In the genomic region with DNA sequence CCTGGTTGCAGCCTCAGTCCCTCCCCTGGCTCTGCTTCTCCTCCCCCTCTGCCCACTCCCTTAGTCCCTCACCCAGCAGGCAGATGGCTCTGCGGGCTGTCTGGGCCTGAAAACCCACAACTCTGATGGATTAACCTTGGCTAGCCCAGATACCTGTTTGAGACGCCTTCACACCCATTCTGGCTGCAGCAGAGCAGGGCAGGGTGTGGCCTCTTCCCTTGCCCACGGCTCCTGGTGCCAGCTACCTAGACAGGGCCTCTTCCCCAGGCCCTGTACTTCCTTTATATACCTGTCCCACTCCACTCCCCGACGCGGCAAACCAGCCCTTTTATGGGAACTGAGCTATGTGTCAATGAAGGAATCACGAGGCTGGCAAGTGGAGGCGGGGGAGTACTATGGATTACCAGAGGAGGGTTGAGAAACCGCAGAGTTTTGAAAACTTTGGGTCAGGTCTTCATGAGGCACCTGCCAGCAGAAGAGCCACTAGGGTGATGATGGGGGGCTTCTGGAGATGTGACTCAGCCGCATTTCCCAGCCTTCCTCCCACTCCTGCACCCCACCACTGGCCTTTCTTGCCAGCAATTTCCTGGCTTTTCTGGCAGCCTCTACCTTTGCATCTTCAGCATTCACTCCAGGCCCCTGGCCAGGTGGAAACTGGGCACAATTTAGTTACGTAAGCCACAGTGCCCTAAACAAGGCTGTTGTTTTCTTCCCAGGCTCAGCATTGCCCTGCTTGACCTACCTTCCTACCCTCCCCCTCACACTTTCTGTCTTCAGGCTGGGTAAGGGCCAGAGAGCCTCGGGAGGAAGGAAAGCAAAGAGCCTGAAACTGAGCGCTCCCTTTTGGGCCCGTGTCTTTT, we compare ENCODE assay signal across 11 cellular contexts. TPM values are rescaled to one million over a fixed set of nuclear protein-coding genes. Genes with fewer than 3 reads are reported as not detected.
DNase-seq lines count a peak whose midpoint lies in the region; ATAC-seq and TF ChIP-seq lines count a peak whose summit lies in the region.
"Had no signal": no experiment of that assay in that cellular context is flagged by ENCODE, and none has a peak within 500 bp of the region (broad histone marks: within the 10 kb centered on the region; RNA-seq: fewer than 3 reads in every experiment).

Gene CHI3L1, minus strand, starts transcription at position 259 of the 860 bp plus-strand sequence. Its CDS starts 81 bp downstream, at position 178.

- TF ChIP-seq POLR2A in lower leg skin (IDR thresholded peaks at IDR 0.05) (no peak), suprapubic skin (IDR thresholded peaks at IDR 0.05) (no peak)

- no TSS peak for BruUV-seq in mammary epithelial cell (replicated peaks; lab: Mats Ljungman, UMichigan)

- H2AFZ ChIP-seq in mammary epithelial cell (ENCODE audit: low read depth, low read length): peak within 1 kb of the TSS; percentile 54

- no peak for TF ChIP-seq CTCF in mammary epithelial cell (conservative IDR thresholded peaks at IDR 0.05 in 1 of 2, IDR thresholded peaks at IDR 0.05 in 1 of 2; ENCODE audit: extremely low read depth in 1 of 2, insufficient read depth in 1 of 2, low read depth in 1 of 2, low read length in 2 of 2)
- no peak for TF ChIP-seq CTCF in lower leg skin (IDR thresholded peaks at IDR 0.05)
- no peak for TF ChIP-seq CTCF in suprapubic skin (IDR thresholded peaks at IDR 0.05)

- in situ Hi-C loops in mammary epithelial cell (cut with MboI; ENCODE audit: low sequenced_read_pairs in 2 of 2): no loop called here

- intact Hi-C loops in mammary epithelial cell (cut with micrococcal nuclease): no loop called here
- intact Hi-C loops in lower leg skin (cut with DNase I; ENCODE audit: low total_unique reads): no loop called here

- H3K9me3 Mint-ChIP-seq in activated T-cell treated with anti-CD3 and anti-CD28 coated beads, Interleukin-2, amount 50 U/mL, for 4 hours: no peaks in the 10 kb centered on the region
- H3K9me3 Mint-ChIP-seq: activated naive CD8-positive, alpha-beta T cell treated with anti-CD3 and anti-CD28 coated beads, Interleukin-2, amount 10 ng/mL, durations not matched to agents 7 days and 5 days had no signal

- H3K4me3 Mint-ChIP-seq in activated T-cell treated with anti-CD3 and anti-CD28 coated beads, Interleukin-2, amount 50 U/mL, for 4 hours: no peak within 1 kb of the TSS
- H3K4me3 Mint-ChIP-seq: activated naive CD8-positive, alpha-beta T cell treated with anti-CD3 and anti-CD28 coated beads, Interleukin-2, amount 10 ng/mL, durations not matched to agents 7 days and 5 days had no signal

- H4K20me1 ChIP-seq in mammary epithelial cell (ENCODE audit: insufficient read depth, low read length): no peaks in the 10 kb centered on the region

- no peaks in the 10 kb centered on the region for H3K9me3 ChIP-seq in mammary epithelial cell (replicated peaks; ENCODE audit: insufficient read depth, low read length)
- H3K9me3 ChIP-seq in suprapubic skin: no peaks in the 10 kb centered on the region

- dilution Hi-C loops in mammary epithelial cell (cut with HindIII; ENCODE audit: low sequenced_read_pairs): no loop called here

- no peaks in the 10 kb centered on the region for H3K4me1 Mint-ChIP-seq in activated T-cell treated with anti-CD3 and anti-CD28 coated beads, Interleukin-2, amount 50 U/mL, for 4 hours (ENCODE audit: low read depth)

- CTCF ChIA-PET in mammary epithelial cell (lab: Charles Lee; ENCODE audit: low non-redundant PET): no interaction called here

- no peak within 1 kb of the TSS for H3K4me2 ChIP-seq in mammary epithelial cell (ENCODE audit: insufficient read depth, low read depth, low read length)

- no peaks in the 10 kb centered on the region for H3K36me3 Mint-ChIP-seq in activated T-cell treated with anti-CD3 and anti-CD28 coated beads, Interleukin-2, amount 50 U/mL, for 4 hours (ENCODE audit: insufficient read depth)
- H3K36me3 Mint-ChIP-seq: activated naive CD8-positive, alpha-beta T cell treated with anti-CD3 and anti-CD28 coated beads, Interleukin-2, amount 10 ng/mL, durations not matched to agents 7 days and 5 days had no signal

- H3K27me3 Mint-ChIP-seq in activated T-cell treated with anti-CD3 and anti-CD28 coated beads, Interleukin-2, amount 50 U/mL, for 4 hours (ENCODE audit: low read depth): peaks cover 2% of the 10 kb centered on the region

- no peaks in the 10 kb centered on the region for H3K79me2 ChIP-seq in mammary epithelial cell (ENCODE audit: insufficient read depth, low read length)

- H3K27ac ChIP-seq in mammary epithelial cell (ENCODE audit: insufficient read depth, low read depth, low read length) (no peak within 1 kb of the TSS), suprapubic skin (peak within 1 kb of the TSS; percentile 73)

- H3K4me1 ChIP-seq in mammary epithelial cell (ENCODE audit: insufficient read depth, low read length) (peaks cover 7% of the 10 kb centered on the region), suprapubic skin (peaks cover 32% of the 10 kb centered on the region)

- peak; percentile 68 for DNase-seq in NCI-H226
- DNase-seq in mammary epithelial cell: peak; percentile 32
- peak in 1 of 2 donors; percentile 85 for DNase-seq in lower leg skin (ENCODE audit: low spot score in 2 of 2)
- peak in 1 of 2 donors; percentile 70 for DNase-seq in suprapubic skin (ENCODE audit: low spot score in 2 of 2)
- no peak for DNase-seq in activated T-cell treated with anti-CD3 and anti-CD28 coated beads, Interleukin-2, amount 50 U/mL, for 4 hours
- no peak for DNase-seq in mucosa of gallbladder (ENCODE audit: low spot score)
- no peak for DNase-seq in NCI-H526 (lab: John Stamatoyannopoulos, UW)
- DNase-seq: activated naive CD8-positive, alpha-beta T cell treated with anti-CD3 and anti-CD28 coated beads, Interleukin-2, amount 10 ng/mL, durations not matched to agents 7 days and 5 days; stimulated activated CD4-positive, alpha-beta T cell treated with anti-CD3 and anti-CD28 coated beads, Interleukin-2, amount 100 ng/mL, for 24 hours; T-helper 2 cell had no signal

- no peak for TF ChIP-seq EP300 in suprapubic skin (IDR thresholded peaks at IDR 0.05)

- H3K36me3 ChIP-seq in mammary epithelial cell (ENCODE audit: insufficient read depth, low read length) (no peaks in the 10 kb centered on the region), suprapubic skin (no peaks in the 10 kb centered on the region)

- whole genome bisulfite sequencing in mammary epithelial cell (ENCODE audit: low coverage, missing lambda C conversion rate): 10% methylated on average over 11 of the region's 14 CpGs
- 26 to 31% methylated on average over 14 of the region's 14 CpGs for WGBS in lower leg skin, 2 donors
- WGBS in suprapubic skin: 33% methylated on average over 13 of the region's 14 CpGs

- H3K27me3 ChIP-seq in mammary epithelial cell (ENCODE audit: insufficient read depth, low read length) (no peaks in the 10 kb centered on the region), suprapubic skin (no peaks in the 10 kb centered on the region)

- no peak within 1 kb of the TSS for H3K4me3 ChIP-seq in mammary epithelial cell (replicated peaks in 1 of 3; ENCODE audit: insufficient read depth in 1 of 3, low read depth in 2 of 3, low read length in 3 of 3)
- H3K4me3 ChIP-seq in lower leg skin (ENCODE audit: low read depth, poor library complexity, severe bottlenecking): no peak within 1 kb of the TSS
- H3K4me3 ChIP-seq in suprapubic skin: no peak within 1 kb of the TSS

- H3K9ac ChIP-seq in mammary epithelial cell (ENCODE audit: insufficient read depth, low read length): no peak within 1 kb of the TSS

- ATAC-seq in activated T-cell treated with anti-CD3 and anti-CD28 coated beads, Interleukin-2, amount 50 U/mL, for 4 hours: no peak

RNA-seq across cellular contexts. Expression of gene CHI3L1, which starts in this region (rescaled TPM):
- total RNA-seq in mammary epithelial cell: 10 to 100 TPM in 1 of 2 donors, not detected in 1; 37.0 TPM
- polyA plus RNA-seq in mammary epithelial cell: 0.33 TPM
- not detected for polyA minus RNA-seq in mammary epithelial cell
- 100 to 1,000 TPM in 2 of 4 donors, 10 to 100 TPM in 2; 80.5 to 188 (median 107) TPM for total RNA-seq in lower leg skin
- 100 to 1,000 TPM; 100 to 257 (median 128) TPM for total RNA-seq in suprapubic skin
- total RNA-seq in activated T-cell treated with anti-CD3 and anti-CD28 coated beads, Interleukin-2, amount 50 U/mL, for 4 hours: not detected
- 0.40 TPM for total RNA-seq in mucosa of gallbladder
- total RNA-seq: M059J had no signal

Comparison
In these comparisons a context has a peak if more than half of its experiments do, and no peak if none do; other contexts are left out.
1. DNase-seq: peak in NCI-H226 (single experiment) and mammary epithelial cell (single experiment); none in activated T-cell treated with anti-CD3 and anti-CD28 coated beads, Interleukin-2, amount 50 U/mL, for 4 hours (single experiment), mucosa of gallbladder (single experiment) and NCI-H526 (0 of 2).